Comparison of ENCODE assay signal across 27 cellular contexts in genomic region chr3:118476885-118477618, GRCh38.
"Had no signal": no experiment of that assay in that cellular context is flagged by ENCODE, and none has a peak within 500 bp of the region (broad histone marks: within the 10 kb centered on the region; RNA-seq: fewer than 3 reads in every experiment).

No MANE protein-coding gene starts in this region.

- H3K4me2 ChIP-seq: hepatocyte had no signal

- FAIRE-seq: bronchial epithelial cell, endothelial cell of umbilical vein, small intestine, urothelium cell line had no signal

- H3K4me3 ChIP-seq: colonic mucosa, dorsolateral prefrontal cortex, hepatocyte, lower lobe of right lung, right lobe of liver, transverse colon had no signal

- H2AFZ ChIP-seq: hepatocyte had no signal

- H3K9me3 Mint-ChIP-seq: activated naive CD4-positive, alpha-beta T cell treated with anti-CD3 and anti-CD28 coated beads, Interleukin-2, amount 10 ng/mL, durations not matched to agents 7 days and 5 days; stimulated activated memory B cell treated with anti-CD40 and anti-IgM and Interleukin-4, amounts not matched to agents 10 μg/mL and 1 μg/mL and 100 μg/mL, for 72 hours had no signal

- H3K79me2 ChIP-seq: hepatocyte had no signal

- H3K4me3 Mint-ChIP-seq: activated CD4-positive, alpha-beta memory T cell treated with anti-CD3 and anti-CD28 coated beads for 36 hours; activated naive CD4-positive, alpha-beta T cell treated with anti-CD3 and anti-CD28 coated beads, Interleukin-2, amount 10 ng/mL, durations not matched to agents 7 days and 5 days; activated T-cell treated with anti-CD3 and anti-CD28 coated beads, Interleukin-2, amount 50 U/mL, for 72 hours; effector memory CD8-positive, alpha-beta T cell; immature natural killer cell; naive B cell; stimulated activated memory B cell treated with anti-CD40 and anti-IgM and Interleukin-4, amounts not matched to agents 10 μg/mL and 1 μg/mL and 100 μg/mL, for 72 hours had no signal

- H3K4me1 ChIP-seq: colonic mucosa, lower lobe of right lung, right lobe of liver, transverse colon had no signal

- H3K9me3 ChIP-seq: colonic mucosa, lower lobe of right lung, right lobe of liver, transverse colon had no signal

- H3K27ac ChIP-seq: colonic mucosa, dorsolateral prefrontal cortex, hepatocyte, lower lobe of right lung, right lobe of liver, transverse colon had no signal

- ATAC-seq: activated T-cell treated with anti-CD3 and anti-CD28 coated beads, Interleukin-2, amount 50 U/mL, for 72 hours; effector memory CD8-positive, alpha-beta T cell; esophagus mucosa; left lobe of liver; lower lobe of right lung; right lobe of liver; stimulated activated memory B cell treated with anti-CD40 and anti-IgM and Interleukin-4, amounts not matched to agents 10 μg/mL and 1 μg/mL and 100 μg/mL, for 72 hours had no signal

- H3K36me3 ChIP-seq: colonic mucosa, lower lobe of right lung, right lobe of liver, transverse colon had no signal

- H3K36me3 Mint-ChIP-seq: activated CD4-positive, alpha-beta memory T cell treated with anti-CD3 and anti-CD28 coated beads for 36 hours; activated naive CD4-positive, alpha-beta T cell treated with anti-CD3 and anti-CD28 coated beads, Interleukin-2, amount 10 ng/mL, durations not matched to agents 7 days and 5 days; immature natural killer cell; naive B cell; stimulated activated memory B cell treated with anti-CD40 and anti-IgM and Interleukin-4, amounts not matched to agents 10 μg/mL and 1 μg/mL and 100 μg/mL, for 72 hours had no signal

- H3K27me3 ChIP-seq: colonic mucosa, hepatocyte, right lobe of liver, transverse colon had no signal

- DNase-seq: activated CD4-positive, alpha-beta memory T cell treated with anti-CD3 and anti-CD28 coated beads for 36 hours; activated CD4-positive, alpha-beta T cell treated with anti-CD3 and anti-CD28 coated beads for 48 hours; activated CD4-positive, CD25-positive, alpha-beta regulatory T cell; activated effector memory CD4-positive, alpha-beta T cell treated with Interleukin-2 at 50 U/mL for 16 hours; activated naive CD4-positive, alpha-beta T cell treated with anti-CD3 and anti-CD28 coated beads, Interleukin-2, amount 10 ng/mL, durations not matched to agents 7 days and 5 days; activated T-cell treated with anti-CD3 and anti-CD28 coated beads, Interleukin-2, amount 50 U/mL, for 72 hours; amygdala; colonic mucosa; dorsolateral prefrontal cortex; effector memory CD8-positive, alpha-beta T cell; foreskin melanocyte; immature natural killer cell; lower lobe of right lung; mesendoderm; naive B cell; occipital lobe; right lobe of liver; small intestine; stimulated activated CD4-positive, alpha-beta T cell treated with anti-CD3 and anti-CD28 coated beads, Interleukin-2, amount 100 ng/mL, for 24 hours; transverse colon had no signal

- H3K4me1 Mint-ChIP-seq: activated naive CD4-positive, alpha-beta T cell treated with anti-CD3 and anti-CD28 coated beads, Interleukin-2, amount 10 ng/mL, durations not matched to agents 7 days and 5 days; immature natural killer cell; naive B cell; stimulated activated memory B cell treated with anti-CD40 and anti-IgM and Interleukin-4, amounts not matched to agents 10 μg/mL and 1 μg/mL and 100 μg/mL, for 72 hours had no signal

- H3K27me3 Mint-ChIP-seq: activated CD4-positive, alpha-beta memory T cell treated with anti-CD3 and anti-CD28 coated beads for 36 hours; activated naive CD4-positive, alpha-beta T cell treated with anti-CD3 and anti-CD28 coated beads, Interleukin-2, amount 10 ng/mL, durations not matched to agents 7 days and 5 days; effector memory CD8-positive, alpha-beta T cell; naive B cell; stimulated activated memory B cell treated with anti-CD40 and anti-IgM and Interleukin-4, amounts not matched to agents 10 μg/mL and 1 μg/mL and 100 μg/mL, for 72 hours had no signal
